ENCODE assay signal across 15 cellular contexts in genomic region chr5:8577792-8578191, GRCh38.
DNase-seq lines count a peak whose midpoint lies in the region; ATAC-seq and TF ChIP-seq lines count a peak whose summit lies in the region.
"Had no signal": no experiment of that assay in that cellular context is flagged by ENCODE, and none has a peak within 500 bp of the region (broad histone marks: within the 10 kb centered on the region; RNA-seq: fewer than 3 reads in every experiment).

No MANE protein-coding gene starts in this region.

- no peak overlapping the region for H3K9ac ChIP-seq in adipocyte (ENCODE audit: low read length)

- no peaks in the 10 kb centered on the region for H3K36me3 Mint-ChIP-seq in GM23338 (ENCODE audit: low read depth)
- H3K36me3 Mint-ChIP-seq: WTC11 had no signal

- H3K27me3 Mint-ChIP-seq in GM23338 (ENCODE audit: insufficient read depth, low read depth, poor library complexity), result peaks cover 4% of the 10 kb centered on the region
- H3K27me3 Mint-ChIP-seq: stimulated activated naive CD8-positive, alpha-beta T cell treated with anti-CD3 and anti-CD28 coated beads, Interleukin-15, Interleukin-2, amounts not matched to agents 100 ng/mL and 50 ng/mL, for 24 hours had no signal

- DNase-seq in GM10266 (ENCODE audit: extremely low spot score), result peak; percentile 4
- DNase-seq in adipocyte (ENCODE audit: low read depth), result peak; percentile 28
- DNase-seq in NOMO-1 (lab: John Stamatoyannopoulos, UW; ENCODE audit: unreplicated experiment in 2 of 2), result no peak
- DNase-seq in HPDE6-E6E7 (ENCODE audit: extremely low spot score), result no peak
- no peak for DNase-seq in GM23338 (ENCODE audit: low spot score)
- DNase-seq in WERI-Rb-1, result no peak
- DNase-seq: amygdala; foreskin melanocyte; NCI-H1436 treated with DMSO at 0.1 percent for 48 hours; stimulated activated CD4-positive, alpha-beta T cell treated with anti-CD3 and anti-CD28 coated beads, Interleukin-2, amount 100 ng/mL, for 48 hours had no signal

- H3K9me3 ChIP-seq in adipocyte (ENCODE audit: control insufficient read depth, low read length) (no peaks in the 10 kb centered on the region), WERI-Rb-1 (ENCODE audit: severe bottlenecking) (no peaks in the 10 kb centered on the region)

- H3K4me1 Mint-ChIP-seq in GM23338, result no peaks in the 10 kb centered on the region

- H3K4me2 ChIP-seq in GM23338, result no peak overlapping the region

- H3K36me3 ChIP-seq in adipocyte (ENCODE audit: control insufficient read depth, insufficient read depth, low read length, severe bottlenecking), result no peaks in the 10 kb centered on the region
- H3K36me3 ChIP-seq in GM23338 (ENCODE audit: insufficient read depth), result no peaks in the 10 kb centered on the region
- no peaks in the 10 kb centered on the region for H3K36me3 ChIP-seq in WERI-Rb-1

- H3K27ac ChIP-seq in GM23338 (ENCODE audit: low read depth), result no peak overlapping the region
- no peak overlapping the region for H3K27ac ChIP-seq in WERI-Rb-1
- H3K27ac ChIP-seq: SK-N-MC had no signal

- H3K27ac Mint-ChIP-seq in GM23338, result no peak overlapping the region
- H3K27ac Mint-ChIP-seq: stimulated activated naive CD8-positive, alpha-beta T cell treated with anti-CD3 and anti-CD28 coated beads, Interleukin-15, Interleukin-2, amounts not matched to agents 100 ng/mL and 50 ng/mL, for 24 hours; WTC11 had no signal

- H3K4me3 ChIP-seq in adipocyte (ENCODE audit: low read length), result no peak overlapping the region
- H3K4me3 ChIP-seq in GM23338, result no peak overlapping the region
- H3K4me3 ChIP-seq in WERI-Rb-1 (ENCODE audit: low read depth, low read length), result no peak overlapping the region
- H3K4me3 ChIP-seq: SK-N-MC had no signal

- TF ChIP-seq CTCF in GM10266 (IDR thresholded peaks at IDR 0.05; ENCODE audit: control insufficient read depth, insufficient read depth, low read depth, missing control alignments) (no peak), GM23338 (conservative IDR thresholded peaks at IDR 0.05; ENCODE audit: low read depth in 2 of 2) (no peak), WERI-Rb-1 (IDR thresholded peaks at IDR 0.05; ENCODE audit: low read depth, low read length) (no peak)

- H3K4me1 ChIP-seq in adipocyte (ENCODE audit: control insufficient read depth, insufficient read depth, low read length) (no peaks in the 10 kb centered on the region), GM23338 (ENCODE audit: insufficient read depth) (no peaks in the 10 kb centered on the region)

- no peaks in the 10 kb centered on the region for H3K27me3 ChIP-seq in adipocyte (replicated peaks; ENCODE audit: control insufficient read depth, insufficient read depth, low read length)
- H3K27me3 ChIP-seq in GM23338 (ENCODE audit: insufficient read depth), result no peaks in the 10 kb centered on the region
- H3K27me3 ChIP-seq in WERI-Rb-1 (ENCODE audit: insufficient read depth, low read depth, severe bottlenecking), result peaks cover 19% of the 10 kb centered on the region

- H3F3A ChIP-seq in GM23338 (replicated peaks; ENCODE audit: low read depth), result no peaks in the 10 kb centered on the region

- no peaks in the 10 kb centered on the region; the same call in 2 of the 3 replicates for H3K9me3 Mint-ChIP-seq in GM23338
- H3K9me3 Mint-ChIP-seq: WTC11 had no signal

- no peak overlapping the region for H2AFZ ChIP-seq in GM23338

- H3K4me3 Mint-ChIP-seq in GM23338, result no peak overlapping the region
- H3K4me3 Mint-ChIP-seq: stimulated activated naive CD8-positive, alpha-beta T cell treated with anti-CD3 and anti-CD28 coated beads, Interleukin-15, Interleukin-2, amounts not matched to agents 100 ng/mL and 50 ng/mL, for 24 hours; WTC11 had no signal

- no peaks in the 10 kb centered on the region for H4K20me1 ChIP-seq in GM23338 (replicated peaks; ENCODE audit: insufficient read depth)

- ATAC-seq in GM19328 (IDR thresholded peaks at IDR 0.05; ENCODE audit: unreplicated experiment) (peak; percentile 58), HG03039 (IDR thresholded peaks at IDR 0.05; ENCODE audit: unreplicated experiment) (peak; percentile 80), GM23338 (no peak)
- ATAC-seq: WTC11 had no signal

- H3K9me2 ChIP-seq in GM23338 (ENCODE audit: insufficient read depth), result peaks cover 3% of the 10 kb centered on the region; the same call in 1 of the 2 replicates

- no peaks in the 10 kb centered on the region for H3K79me2 ChIP-seq in GM23338 (replicated peaks; ENCODE audit: insufficient read depth)

TF ChIP-seq in GM23338, 12 proteins besides CTCF, POLR2A, EP300 and RAD21 (continues in another document):
- TF ChIP-seq STAT1 (IDR thresholded peaks at IDR 0.05; ENCODE audit: unreplicated experiment), result no peak
- no peak for TF ChIP-seq ZNF114 (CRISPR knock-in tag; IDR thresholded peaks at IDR 0.05)
- TF ChIP-seq ZNF462 (CRISPR knock-in tag; IDR thresholded peaks at IDR 0.05), result no peak
- no peak for TF ChIP-seq EZH2phosphoT487 (IDR thresholded peaks at IDR 0.05; ENCODE audit: unreplicated experiment)
- TF ChIP-seq POLR2AphosphoS5 (IDR thresholded peaks at IDR 0.05; ENCODE audit: low read depth), result no peak
- TF ChIP-seq CREB1 (CRISPR knock-in tag; IDR thresholded peaks at IDR 0.05; ENCODE audit: low read depth), result no peak
- TF ChIP-seq NANOG (IDR thresholded peaks at IDR 0.05; ENCODE audit: borderline replicate concordance), result no peak
- TF ChIP-seq EZH2 (IDR thresholded peaks at IDR 0.05; ENCODE audit: low read depth, unreplicated experiment), result no peak
- TF ChIP-seq ETS1 (IDR thresholded peaks at IDR 0.05), result no peak
- TF ChIP-seq ZNF331 (CRISPR knock-in tag; IDR thresholded peaks at IDR 0.05; ENCODE audit: low read depth), result no peak
- TF ChIP-seq JUNB (IDR thresholded peaks at IDR 0.05; ENCODE audit: unreplicated experiment), result no peak

Comparison
In these comparisons a context has a peak if more than half of its experiments do, and no peak if none do; other contexts are left out.
1. DNase-seq: peak in GM10266 (single experiment) and adipocyte (single experiment); none in NOMO-1 (0 of 2), HPDE6-E6E7 (single experiment), GM23338 (single experiment) and WERI-Rb-1 (single experiment).